10 cellular contexts compared by ENCODE assay signal in the genomic region with DNA sequence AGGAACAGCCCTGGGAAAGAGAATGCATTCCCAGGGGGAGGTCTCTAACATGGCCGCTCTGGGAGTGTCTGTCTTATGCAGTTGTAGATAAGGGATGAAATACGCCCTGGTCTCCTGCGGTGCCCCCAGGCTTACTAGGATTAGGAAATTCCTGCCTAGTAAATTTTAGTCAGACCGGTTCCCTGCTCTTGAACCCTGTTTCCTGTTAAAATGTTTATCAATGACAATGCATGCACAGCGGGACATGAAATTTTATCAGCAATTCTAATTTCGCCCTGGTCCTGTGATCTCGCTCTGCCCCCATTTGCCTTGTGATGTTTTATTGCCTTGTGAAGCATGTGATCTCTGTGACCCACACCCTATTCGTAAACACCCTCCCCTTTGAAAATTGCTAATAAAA. TPM values are rescaled to one million over a fixed set of nuclear protein-coding genes. Genes with fewer than 3 reads are reported as not detected.
"Had no signal": no experiment of that assay in that cellular context is flagged by ENCODE, and none has a peak within 500 bp of the region (broad histone marks: within the 10 kb centered on the region; RNA-seq: fewer than 3 reads in every experiment).

No MANE protein-coding gene starts in this region.

RNA-seq across cellular contexts. Expression of gene TP53AIP1, which starts 56.5 kb away (rescaled TPM):
- total RNA-seq: activated CD4-positive, alpha-beta memory T cell treated with anti-CD3 and anti-CD28 coated beads, Interleukin-2, amount 10 ng/mL, durations not matched to agents 7 days and 5 days; activated CD4-positive, alpha-beta T cell treated with anti-CD3 and anti-CD28 coated beads for 36 hours; activated CD4-positive, alpha-beta T cell treated with anti-CD3 and anti-CD28 coated beads, Interleukin-2, amount 10 ng/mL, durations not matched to agents 7 days and 5 days; activated naive CD4-positive, alpha-beta T cell treated with anti-CD3 and anti-CD28 coated beads, Interleukin-2, amount 50 U/mL, for 72 hours; activated naive CD8-positive, alpha-beta T cell treated with anti-CD3 and anti-CD28 coated beads, Interleukin-2, amount 10 ng/mL, durations not matched to agents 7 days and 5 days; ascending aorta; cardiac muscle cell; dermis microvascular lymphatic vessel endothelial cell; gastrocnemius medialis; heart left ventricle had no signal
